Comparison of ENCODE assay signal across 16 cellular contexts in the genomic region with DNA sequence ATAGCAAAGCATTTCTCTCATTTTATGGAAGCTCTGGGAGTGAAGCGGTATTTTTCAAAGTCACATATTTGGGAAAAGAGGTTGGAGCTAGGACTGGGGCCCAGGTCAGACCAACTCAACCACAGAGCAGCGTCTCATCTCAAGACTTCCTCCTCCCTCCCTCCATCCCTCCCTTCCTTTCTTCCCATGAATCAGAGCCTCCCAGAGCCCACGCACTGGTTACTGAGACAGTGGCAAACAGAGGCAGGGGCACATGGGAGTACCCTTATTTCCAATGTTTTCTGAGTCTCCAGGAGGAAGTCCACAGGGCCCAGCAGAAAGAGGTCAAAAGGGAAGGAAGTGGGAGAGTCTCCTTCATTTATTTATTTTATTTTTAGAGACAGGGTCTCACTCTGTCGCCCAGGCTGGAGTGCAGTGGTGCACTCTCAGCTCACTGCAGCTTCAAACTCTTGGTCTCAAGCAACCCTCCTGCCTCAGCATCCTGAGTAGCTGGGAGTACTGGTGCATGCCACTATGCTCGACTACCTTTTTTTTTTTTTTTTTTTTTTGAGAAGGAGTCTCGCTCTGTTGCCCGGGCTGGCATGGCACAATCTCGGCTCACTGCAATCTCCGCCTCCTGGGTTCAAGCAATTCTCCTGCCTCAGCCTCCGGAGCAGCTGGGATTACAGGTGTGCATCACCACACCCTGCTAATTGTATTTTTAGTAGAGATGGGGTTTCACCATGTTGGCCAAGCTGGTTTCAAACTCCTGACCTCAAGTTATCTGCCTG. TPM values are rescaled to one million over a fixed set of nuclear protein-coding genes. Genes with fewer than 3 reads are reported as not detected.
DNase-seq lines count a peak whose midpoint lies in the region; ATAC-seq and TF ChIP-seq lines count a peak whose summit lies in the region.
"Had no signal": no experiment of that assay in that cellular context is flagged by ENCODE, and none has a peak within 500 bp of the region (broad histone marks: within the 10 kb centered on the region; RNA-seq: fewer than 3 reads in every experiment).

No MANE protein-coding gene starts in this region.

- H3K27ac ChIP-seq in C4-2B, result peak overlapping the region; percentile 89
- no peak overlapping the region for H3K27ac ChIP-seq in neural progenitor cell

- H3K4me2 ChIP-seq in neural progenitor cell, result no peak overlapping the region

- H3K27ac Mint-ChIP-seq in neural progenitor cell, result peak overlapping the region; percentile 74
- H3K27ac Mint-ChIP-seq in activated T-helper 17 cell treated with anti-CD3 and anti-CD28 coated beads, Interleukin-2, amount 50 U/mL, for 72 hours, result no peak overlapping the region
- H3K27ac Mint-ChIP-seq: activated CD8-positive, alpha-beta T cell treated with anti-CD3 and anti-CD28 coated beads for 36 hours had no signal

- H3K4me1 ChIP-seq in neural progenitor cell, result peaks cover 12% of the 10 kb centered on the region

- H3K4me3 Mint-ChIP-seq in neural progenitor cell, result no peak overlapping the region
- H3K4me3 Mint-ChIP-seq in activated T-helper 17 cell treated with anti-CD3 and anti-CD28 coated beads, Interleukin-2, amount 50 U/mL, for 72 hours, result no peak overlapping the region

- H3K36me3 Mint-ChIP-seq in neural progenitor cell, result no peaks in the 10 kb centered on the region
- H3K36me3 Mint-ChIP-seq in activated T-helper 17 cell treated with anti-CD3 and anti-CD28 coated beads, Interleukin-2, amount 50 U/mL, for 72 hours (ENCODE audit: low read depth), result no peaks in the 10 kb centered on the region

- H3F3A ChIP-seq in neural progenitor cell (ENCODE audit: low read depth), result peaks cover 17% of the 10 kb centered on the region

- H3K4me3 ChIP-seq in neural progenitor cell, result no peak overlapping the region
- H3K4me3 ChIP-seq: lung had no signal

- no peak overlapping the region for H3K9ac ChIP-seq in neural progenitor cell

- no peaks in the 10 kb centered on the region for H3K9me3 ChIP-seq in neural progenitor cell (ENCODE audit: low read depth)

- no peak for ATAC-seq in activated T-helper 17 cell treated with anti-CD3 and anti-CD28 coated beads, Interleukin-2, amount 50 U/mL, for 72 hours (replicated peaks)
- ATAC-seq: activated CD8-positive, alpha-beta T cell treated with anti-CD3 and anti-CD28 coated beads for 36 hours had no signal

- TF ChIP-seq CTCF in C4-2B (conservative IDR thresholded peaks at IDR 0.05) (no peak), neural progenitor cell (IDR thresholded peaks at IDR 0.05) (no peak)

- H3K4me1 Mint-ChIP-seq in neural progenitor cell, result peaks cover 12% of the 10 kb centered on the region
- no peaks in the 10 kb centered on the region for H3K4me1 Mint-ChIP-seq in activated T-helper 17 cell treated with anti-CD3 and anti-CD28 coated beads, Interleukin-2, amount 50 U/mL, for 72 hours

- DNase-seq in NAMALWA (ENCODE audit: low spot score) (peak; percentile 29), fibroblast of peridontal ligament (ENCODE audit: extremely low read depth) (peak; percentile 28), neural progenitor cell (ENCODE audit: low spot score) (no peak), NCI-H748 (lab: John Stamatoyannopoulos, UW; ENCODE audit: unreplicated experiment) (no peak), glomerular visceral epithelial cell (ENCODE audit: extremely low spot score) (no peak)
- no peak for DNase-seq in activated CD4-positive, alpha-beta T cell treated with anti-CD3 and anti-CD28 coated beads, Interleukin-2, amount 50 U/mL, for 4 hours
- DNase-seq: activated CD8-positive, alpha-beta T cell treated with anti-CD3 and anti-CD28 coated beads for 36 hours; central memory CD4-positive, alpha-beta T cell; DMS53; hippocampal formation; NCI-H1436; NCI-H526; T-helper 9 cell had no signal

- no peaks in the 10 kb centered on the region for H3K36me3 ChIP-seq in neural progenitor cell

- peaks cover 7% of the 10 kb centered on the region for H3K27me3 Mint-ChIP-seq in neural progenitor cell (ENCODE audit: insufficient read depth, low read depth)
- H3K27me3 Mint-ChIP-seq in activated T-helper 17 cell treated with anti-CD3 and anti-CD28 coated beads, Interleukin-2, amount 50 U/mL, for 72 hours, result no peaks in the 10 kb centered on the region
- H3K27me3 Mint-ChIP-seq: activated CD8-positive, alpha-beta T cell treated with anti-CD3 and anti-CD28 coated beads for 36 hours had no signal

- no peak overlapping the region for H2AFZ ChIP-seq in neural progenitor cell (replicated peaks)

- no peaks in the 10 kb centered on the region for H3K79me2 ChIP-seq in neural progenitor cell (ENCODE audit: low read depth)

- H3K27me3 ChIP-seq in neural progenitor cell, result no peaks in the 10 kb centered on the region

- no peaks in the 10 kb centered on the region for H4K20me1 ChIP-seq in neural progenitor cell (ENCODE audit: low read depth)

- no peaks in the 10 kb centered on the region for H3K9me3 Mint-ChIP-seq in neural progenitor cell
- H3K9me3 Mint-ChIP-seq in activated T-helper 17 cell treated with anti-CD3 and anti-CD28 coated beads, Interleukin-2, amount 50 U/mL, for 72 hours, result no peaks in the 10 kb centered on the region
- H3K9me3 Mint-ChIP-seq: activated CD8-positive, alpha-beta T cell treated with anti-CD3 and anti-CD28 coated beads for 36 hours had no signal

RNA-seq across cellular contexts. Expression of gene CDKN2AIPNL, which starts 52.5 kb away (rescaled TPM):
- total RNA-seq in neural progenitor cell (ENCODE audit: low replicate concordance), result 61.7 and 78.9 TPM in 2 replicates
- 10 to 100 TPM in 1 of 2 donors, 1 to 10 TPM in 1; 8.9 to 23.0 TPM for total RNA-seq in activated T-helper 17 cell treated with anti-CD3 and anti-CD28 coated beads, Interleukin-2, amount 50 U/mL, for 72 hours

Comparison
In these comparisons a context has a peak if more than half of its experiments do, and no peak if none do; other contexts are left out.
1. DNase-seq: peak in NAMALWA (single experiment) and fibroblast of peridontal ligament (single experiment); none in neural progenitor cell (single experiment), NCI-H748 (single experiment), activated CD4-positive, alpha-beta T cell treated with anti-CD3 and anti-CD28 coated beads, Interleukin-2, amount 50 U/mL, for 4 hours (0 of 2) and glomerular visceral epithelial cell (single experiment).